ENCODE assay signal across 25 cellular contexts in genomic region chr9:5644522-5644921, GRCh38. TPM values are rescaled to one million over a fixed set of nuclear protein-coding genes. Genes with fewer than 3 reads are reported as not detected.
DNase-seq lines count a peak whose midpoint lies in the region; ATAC-seq, FAIRE-seq and TF ChIP-seq lines count a peak whose summit lies in the region.
"Had no signal": no experiment of that assay in that cellular context is flagged by ENCODE, and none has a peak within 500 bp of the region (broad histone marks: within the 10 kb centered on the region; RNA-seq: fewer than 3 reads in every experiment).

No MANE protein-coding gene starts in this region.

- no peak for TF ChIP-seq CTCF in activated CD8-positive, alpha-beta T cell treated with anti-CD3 and anti-CD28 coated beads for 36 hours (IDR thresholded peaks at IDR 0.05)
- TF ChIP-seq CTCF in PC-3 (conservative IDR thresholded peaks at IDR 0.05; ENCODE audit: low read depth, low read length) (no peak), epithelial cell of esophagus (IDR thresholded peaks at IDR 0.05; ENCODE audit: insufficient read depth, low read depth, low read length, missing control alignments) (no peak), right lobe of liver (IDR thresholded peaks at IDR 0.05) (no peak)

- intact Hi-C loops in activated CD8-positive, alpha-beta T cell treated with anti-CD3 and anti-CD28 coated beads for 36 hours (cut with micrococcal nuclease): no loop called here
- intact Hi-C loops in PC-3 (cut with micrococcal nuclease): no loop called here
- intact Hi-C loops in right lobe of liver (cut with DNase I): no loop called here

- H3K4me1 Mint-ChIP-seq in activated CD8-positive, alpha-beta T cell treated with anti-CD3 and anti-CD28 coated beads for 36 hours (ENCODE audit: low read depth): peaks cover 38% of the 10 kb centered on the region
- H3K4me1 Mint-ChIP-seq in activated CD8-positive, alpha-beta T cell treated with anti-CD3 and anti-CD28 coated beads, Interleukin-2, amount 10 ng/mL, durations not matched to agents 7 days and 5 days (ENCODE audit: low read depth): peaks cover 8% of the 10 kb centered on the region

- no peaks in the 10 kb centered on the region for H3K9me3 ChIP-seq in PC-3 (ENCODE audit: low read length)
- no peaks in the 10 kb centered on the region for H3K9me3 ChIP-seq in right lobe of liver

- H3K36me3 Mint-ChIP-seq in activated CD8-positive, alpha-beta T cell treated with anti-CD3 and anti-CD28 coated beads for 36 hours (ENCODE audit: low read depth): peaks cover 43% of the 10 kb centered on the region
- H3K36me3 Mint-ChIP-seq in activated CD8-positive, alpha-beta T cell treated with anti-CD3 and anti-CD28 coated beads, Interleukin-2, amount 10 ng/mL, durations not matched to agents 7 days and 5 days (ENCODE audit: low read depth): peaks cover 50% of the 10 kb centered on the region

- no peaks in the 10 kb centered on the region for H3K9me2 ChIP-seq in PC-3 (replicated peaks; ENCODE audit: low read length)

- H3K4me3 ChIP-seq in PC-3 (ENCODE audit: low read length) (no peak overlapping the region), epithelial cell of esophagus (ENCODE audit: low read length) (no peak overlapping the region), right lobe of liver (no peak overlapping the region)
- H3K4me3 ChIP-seq: adrenal gland, skin epidermis had no signal

- CTCF ChIA-PET in activated CD8-positive, alpha-beta T cell treated with anti-CD3 and anti-CD28 coated beads for 36 hours (lab: Charles Lee): no interaction called here
- CTCF ChIA-PET in activated CD8-positive, alpha-beta T cell treated with anti-CD3 and anti-CD28 coated beads, Interleukin-2, amount 10 ng/mL, durations not matched to agents 7 days and 5 days (lab: Charles Lee): no interaction called here
- CTCF ChIA-PET in PC-3 (lab: Charles Lee): no interaction called here

- 100% methylated on average over 2 of the region's 2 CpGs for WGBS in right lobe of liver (ENCODE audit: insufficient coverage, low coverage, low lambda C conversion rate, missing lambda C conversion rate)

- peak; percentile 33 for FAIRE-seq in GM12892 (lab: Jason Lieb, UNC)
- FAIRE-seq: colon, frontal cortex, HepG2 had no signal

- H3K9ac ChIP-seq in PC-3 (ENCODE audit: low read length): no peak overlapping the region

- no peaks in the 10 kb centered on the region for H3F3A ChIP-seq in PC-3 (ENCODE audit: low read length, unreplicated experiment)

- POLR2A ChIA-PET in activated CD8-positive, alpha-beta T cell treated with anti-CD3 and anti-CD28 coated beads for 36 hours (lab: Charles Lee): interaction anchor here (1.0 to 1.1 kb wide), 2 partner anchors 9 to 21 kb away, joined by 3 to 4 read pairs; no protein-coding TSS in a partner anchor
- POLR2A ChIA-PET in activated CD8-positive, alpha-beta T cell treated with anti-CD3 and anti-CD28 coated beads, Interleukin-2, amount 10 ng/mL, durations not matched to agents 7 days and 5 days (lab: Charles Lee): interaction anchor here (0.8 kb wide), 1 partner anchor 16 kb away, joined by 3 read pairs; no protein-coding TSS in a partner anchor
- POLR2A ChIA-PET in PC-3 (lab: Charles Lee; ENCODE audit: unreplicated experiment): no interaction called here

- no peak overlapping the region for H3K4me3 Mint-ChIP-seq in activated CD8-positive, alpha-beta T cell treated with anti-CD3 and anti-CD28 coated beads for 36 hours
- no peak overlapping the region for H3K4me3 Mint-ChIP-seq in activated CD8-positive, alpha-beta T cell treated with anti-CD3 and anti-CD28 coated beads, Interleukin-2, amount 10 ng/mL, durations not matched to agents 7 days and 5 days
- H3K4me3 Mint-ChIP-seq: B cell; naive thymus-derived CD4-positive, alpha-beta T cell had no signal

- no peak overlapping the region for H2AFZ ChIP-seq in PC-3 (ENCODE audit: low read length)

- peak; percentile 73 for ATAC-seq in activated CD8-positive, alpha-beta T cell treated with anti-CD3 and anti-CD28 coated beads for 36 hours
- no peak for ATAC-seq in activated CD8-positive, alpha-beta T cell treated with anti-CD3 and anti-CD28 coated beads, Interleukin-2, amount 10 ng/mL, durations not matched to agents 7 days and 5 days
- ATAC-seq in PC-3: peak; percentile 99
- ATAC-seq in right lobe of liver: no peak
- no peak for ATAC-seq in HG02885 (IDR thresholded peaks at IDR 0.05; ENCODE audit: poor library complexity, unreplicated experiment)
- ATAC-seq in HG02884 (IDR thresholded peaks at IDR 0.05; ENCODE audit: unreplicated experiment): no peak
- ATAC-seq: HepG2; naive thymus-derived CD4-positive, alpha-beta T cell had no signal

- H3K36me3 ChIP-seq in PC-3 (ENCODE audit: low read depth, low read length): peaks cover 8% of the 10 kb centered on the region; the same call in 1 of the 2 replicates
- H3K36me3 ChIP-seq in right lobe of liver: no peaks in the 10 kb centered on the region
- H3K36me3 ChIP-seq: adrenal gland had no signal

- BruUV-seq in PC-3 (replicated peaks; lab: Mats Ljungman, UMichigan): no TSS peak

- H3K4me1 ChIP-seq in PC-3 (ENCODE audit: insufficient read depth, low read length) (peaks cover 16% of the 10 kb centered on the region), right lobe of liver (no peaks in the 10 kb centered on the region)

- H3K4me2 ChIP-seq in PC-3 (ENCODE audit: low read length): peak overlapping the region; percentile 59

- no peaks in the 10 kb centered on the region for H3K27me3 Mint-ChIP-seq in activated CD8-positive, alpha-beta T cell treated with anti-CD3 and anti-CD28 coated beads for 36 hours
- no peaks in the 10 kb centered on the region for H3K27me3 Mint-ChIP-seq in activated CD8-positive, alpha-beta T cell treated with anti-CD3 and anti-CD28 coated beads, Interleukin-2, amount 10 ng/mL, durations not matched to agents 7 days and 5 days (ENCODE audit: low read depth)
- H3K27me3 Mint-ChIP-seq: B cell; naive thymus-derived CD4-positive, alpha-beta T cell had no signal

- no peaks in the 10 kb centered on the region for H4K20me1 ChIP-seq in PC-3 (ENCODE audit: low read length)

- H3K27ac Mint-ChIP-seq in activated CD8-positive, alpha-beta T cell treated with anti-CD3 and anti-CD28 coated beads for 36 hours: no peak overlapping the region
- H3K27ac Mint-ChIP-seq in activated CD8-positive, alpha-beta T cell treated with anti-CD3 and anti-CD28 coated beads, Interleukin-2, amount 10 ng/mL, durations not matched to agents 7 days and 5 days: no peak overlapping the region
- H3K27ac Mint-ChIP-seq: B cell; naive thymus-derived CD4-positive, alpha-beta T cell had no signal

- H3K27me3 ChIP-seq in PC-3 (ENCODE audit: low read length) (no peaks in the 10 kb centered on the region), right lobe of liver (no peaks in the 10 kb centered on the region)
- H3K27me3 ChIP-seq: adrenal gland had no signal

- H3K27ac ChIP-seq in PC-3 (ENCODE audit: low read length) (peak overlapping the region; percentile 56), right lobe of liver (no peak overlapping the region)
- H3K27ac ChIP-seq: adrenal gland, HL-60, skin epidermis had no signal

- H3K79me2 ChIP-seq in PC-3 (ENCODE audit: low read length): peaks cover 95% of the 10 kb centered on the region

- no peak for TF ChIP-seq POLR2A in GM12892 (IDR thresholded peaks at IDR 0.05; ENCODE audit: low read depth, low read length)
- TF ChIP-seq POLR2A in right lobe of liver (IDR thresholded peaks at IDR 0.05): no peak

- H3K9me3 Mint-ChIP-seq in activated CD8-positive, alpha-beta T cell treated with anti-CD3 and anti-CD28 coated beads for 36 hours: peaks cover 38% of the 10 kb centered on the region
- peaks cover 30% of the 10 kb centered on the region for H3K9me3 Mint-ChIP-seq in activated CD8-positive, alpha-beta T cell treated with anti-CD3 and anti-CD28 coated beads, Interleukin-2, amount 10 ng/mL, durations not matched to agents 7 days and 5 days (ENCODE audit: insufficient read depth)

- no peak for DNase-seq in activated CD8-positive, alpha-beta T cell treated with anti-CD3 and anti-CD28 coated beads for 36 hours
- DNase-seq in activated CD8-positive, alpha-beta T cell treated with anti-CD3 and anti-CD28 coated beads, Interleukin-2, amount 10 ng/mL, durations not matched to agents 7 days and 5 days: no peak
- no peak for DNase-seq in GM12892 (ENCODE audit: insufficient read length)
- peak; percentile 67 for DNase-seq in PC-3
- DNase-seq in epithelial cell of esophagus (ENCODE audit: low read depth): peak; percentile 72
- DNase-seq in right lobe of liver: no peak
- DNase-seq: activated CD8-positive, alpha-beta memory T cell treated with anti-CD3 and anti-CD28 coated beads for 24 hours; activated effector memory CD4-positive, alpha-beta T cell treated with Interleukin-2 at 50 U/mL for 16 hours; adrenal gland; effector CD8-positive, alpha-beta T cell; H7; naive thymus-derived CD4-positive, alpha-beta T cell; NCI-H1105 treated with DMSO at 0.1 percent for 48 hours; NCI-H2081; NCI-H82; Right ventricle myocardium superior; stimulated activated CD4-positive, alpha-beta T cell treated with anti-CD3 and anti-CD28 coated beads, Interleukin-1b, Interleukin-23, amount 100 ng/mL, for 48 hours had no signal

RNA-seq across cellular contexts. Expression of gene RIC1, which starts 15.6 kb away (rescaled TPM):
- total RNA-seq in activated CD8-positive, alpha-beta T cell treated with anti-CD3 and anti-CD28 coated beads for 36 hours: 10 to 100 TPM; 14.4 to 14.6 TPM
- 10 to 100 TPM; 16.7 to 17.8 TPM for total RNA-seq in activated CD8-positive, alpha-beta T cell treated with anti-CD3 and anti-CD28 coated beads, Interleukin-2, amount 10 ng/mL, durations not matched to agents 7 days and 5 days
- polyA plus RNA-seq in GM12892 (2012; ENCODE audit: missing spikeins): 16.8 TPM
- total RNA-seq in PC-3 (2014; rRNA removed) (13.3 and 16.0 TPM in 2 replicates), right lobe of liver (10 to 100 TPM in 5 of 6 experiments, 1 to 10 TPM in 1; 9.7 to 18.4 (median 10.5) TPM)

Comparison
In these comparisons a context has a peak if more than half of its experiments do, and no peak if none do; other contexts are left out.
1. ATAC-seq: peak in activated CD8-positive, alpha-beta T cell treated with anti-CD3 and anti-CD28 coated beads for 36 hours (single experiment) and PC-3 (single experiment); none in activated CD8-positive, alpha-beta T cell treated with anti-CD3 and anti-CD28 coated beads, Interleukin-2, amount 10 ng/mL, durations not matched to agents 7 days and 5 days (single experiment), right lobe of liver (0 of 4), HG02885 (single experiment) and HG02884 (single experiment).
2. DNase-seq: peak in PC-3 (single experiment) and epithelial cell of esophagus (single experiment); none in activated CD8-positive, alpha-beta T cell treated with anti-CD3 and anti-CD28 coated beads for 36 hours (single experiment), activated CD8-positive, alpha-beta T cell treated with anti-CD3 and anti-CD28 coated beads, Interleukin-2, amount 10 ng/mL, durations not matched to agents 7 days and 5 days (single experiment), GM12892 (single experiment) and right lobe of liver (0 of 3).